ENCODE assay signal across 34 cellular contexts in the genomic region with DNA sequence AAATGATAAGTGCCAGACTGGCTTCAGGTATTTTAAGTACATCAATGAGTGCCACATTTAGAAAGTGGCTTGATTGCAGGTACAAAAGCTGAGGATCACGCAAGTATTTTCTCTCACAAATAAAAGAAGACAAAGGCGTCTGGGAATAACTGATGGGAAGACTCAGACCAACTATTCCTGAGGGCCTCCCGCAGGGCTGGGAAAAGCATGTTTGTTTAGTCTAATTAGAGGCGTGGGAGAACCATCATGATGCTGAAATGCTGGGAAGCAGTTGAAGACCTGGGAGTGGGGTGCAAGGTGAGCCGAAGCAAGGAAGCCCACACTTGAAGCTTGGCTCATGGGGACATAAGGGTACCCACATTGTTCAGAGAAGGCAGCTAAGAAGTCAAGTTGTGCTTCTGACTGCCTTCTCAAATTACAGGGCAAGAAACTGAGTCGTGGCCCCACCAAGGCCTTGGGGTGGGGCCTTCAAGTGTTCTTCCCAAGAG.
"Had no signal": no experiment of that assay in that cellular context is flagged by ENCODE, and none has a peak within 500 bp of the region (broad histone marks: within the 10 kb centered on the region; RNA-seq: fewer than 3 reads in every experiment).

No MANE protein-coding gene starts in this region.

- H3K27ac Mint-ChIP-seq: activated CD4-positive, alpha-beta T cell treated with anti-CD3 and anti-CD28 coated beads, Interleukin-2, amount 10 ng/mL, durations not matched to agents 7 days and 5 days; activated naive CD4-positive, alpha-beta T cell treated with anti-CD3 and anti-CD28 coated beads for 36 hours; activated naive CD8-positive, alpha-beta T cell; activated naive CD8-positive, alpha-beta T cell treated with anti-CD3 and anti-CD28 coated beads, Interleukin-2, amount 50 U/mL, for 24 hours; activated T-helper 1 cell treated with anti-CD3 and anti-CD28 coated beads, Interleukin-12 subunit alpha, Interleukin-12 subunit beta, Interleukin-2, Interleukin-4 antibody, amounts not matched to agents 30 ng/mL and 10 ng/mL and 1 ng/mL, durations not matched to agents 14 hours and 24 hours and 36 hours; brain had no signal

- H3K4me3 Mint-ChIP-seq: activated CD4-positive, alpha-beta T cell treated with anti-CD3 and anti-CD28 coated beads, Interleukin-2, amount 10 ng/mL, durations not matched to agents 7 days and 5 days; activated naive CD4-positive, alpha-beta T cell treated with anti-CD3 and anti-CD28 coated beads for 36 hours; activated naive CD8-positive, alpha-beta T cell; activated naive CD8-positive, alpha-beta T cell treated with anti-CD3 and anti-CD28 coated beads, Interleukin-2, amount 50 U/mL, for 24 hours; activated T-cell treated with anti-CD3 and anti-CD28 coated beads, Interleukin-2, amount 50 U/mL, for 4 hours; activated T-helper 1 cell treated with anti-CD3 and anti-CD28 coated beads, Interleukin-12 subunit alpha, Interleukin-12 subunit beta, Interleukin-2, Interleukin-4 antibody, amounts not matched to agents 30 ng/mL and 10 ng/mL and 1 ng/mL, durations not matched to agents 14 hours and 24 hours and 36 hours; brain had no signal

- FAIRE-seq: bronchial epithelial cell, RCC 7860 had no signal

- H3K9ac ChIP-seq: KMS-11 had no signal

- ATAC-seq: activated naive CD8-positive, alpha-beta T cell treated with anti-CD3 and anti-CD28 coated beads, Interleukin-2, amount 50 U/mL, for 24 hours; activated T-cell treated with anti-CD3 and anti-CD28 coated beads, Interleukin-2, amount 50 U/mL, for 4 hours had no signal

- H3K27ac ChIP-seq: KMS-11, PC-9, RWPE1, VCaP had no signal

- H3K4me3 ChIP-seq: PC-9 had no signal

- H3K27me3 Mint-ChIP-seq: brain had no signal

- DNase-seq: activated CD4-positive, alpha-beta T cell treated with anti-CD3 and anti-CD28 coated beads for 1 hour; activated CD4-positive, alpha-beta T cell treated with anti-CD3 and anti-CD28 coated beads, Interleukin-2, amount 10 ng/mL, durations not matched to agents 7 days and 5 days; activated CD4-positive, alpha-beta T cell treated with anti-CD3 and anti-CD28 coated beads, Interleukin-2, amount 50 U/mL, for 48 hours; activated CD4-positive, CD25-positive, alpha-beta regulatory T cell; activated CD8-positive, alpha-beta memory T cell treated with anti-CD3 and anti-CD28 coated beads, Interleukin-2, amount 50 U/mL, for 4 hours; activated gamma-delta T cell treated with Interleukin-2 at 50 U/mL for 16 hours; activated naive CD4-positive, alpha-beta T cell treated with anti-CD3 and anti-CD28 coated beads for 36 hours; activated naive CD8-positive, alpha-beta T cell treated with anti-CD3 and anti-CD28 coated beads, Interleukin-2, amount 50 U/mL, for 24 hours; activated T-cell treated with anti-CD3 and anti-CD28 coated beads for 4 hours; activated T-cell treated with anti-CD3 and anti-CD28 coated beads, Interleukin-2, amount 50 U/mL, for 4 hours; anterior cingulate cortex; caudate nucleus; cerebellar nuclear complex; NCI-H1092 treated with DMSO at 0.1 percent for 48 hours; NCI-H146; NCI-H1930; NCI-H2081 treated with DMSO at 0.1 percent for 48 hours; NCI-H2171; NCI-H510A; NCI-H69; PC-9; Right ventricle myocardium superior; SW 1271; T-helper 1 cell; T-helper 2 cell; T-helper 9 cell had no signal

- H3K36me3 Mint-ChIP-seq: activated naive CD8-positive, alpha-beta T cell; brain had no signal

- H3K9me3 Mint-ChIP-seq: activated CD4-positive, alpha-beta T cell treated with anti-CD3 and anti-CD28 coated beads, Interleukin-2, amount 10 ng/mL, durations not matched to agents 7 days and 5 days; activated naive CD4-positive, alpha-beta T cell treated with anti-CD3 and anti-CD28 coated beads for 36 hours; activated naive CD8-positive, alpha-beta T cell treated with anti-CD3 and anti-CD28 coated beads, Interleukin-2, amount 50 U/mL, for 24 hours; activated T-cell treated with anti-CD3 and anti-CD28 coated beads, Interleukin-2, amount 50 U/mL, for 4 hours; activated T-helper 1 cell treated with anti-CD3 and anti-CD28 coated beads, Interleukin-12 subunit alpha, Interleukin-12 subunit beta, Interleukin-2, Interleukin-4 antibody, amounts not matched to agents 30 ng/mL and 10 ng/mL and 1 ng/mL, durations not matched to agents 14 hours and 24 hours and 36 hours; brain had no signal
